In the genomic region with DNA sequence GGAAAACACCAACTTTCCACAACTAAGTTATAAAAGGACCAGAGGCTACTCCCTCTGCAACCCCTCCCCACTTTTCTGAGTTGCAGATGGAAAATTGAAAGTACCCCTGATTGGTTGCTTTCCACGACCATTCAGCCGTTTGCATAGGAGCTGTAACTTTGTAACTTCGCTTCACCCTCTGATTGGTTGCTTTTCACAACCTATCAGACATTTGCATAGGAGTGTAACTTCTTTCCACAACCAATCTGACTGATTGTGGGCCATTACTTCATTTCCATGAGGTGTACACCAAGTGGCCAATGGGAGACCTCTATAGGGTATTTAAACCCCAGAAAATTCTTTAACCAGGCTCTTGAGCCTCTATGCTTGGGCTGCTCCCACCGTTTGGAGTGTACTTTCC, we compare ENCODE assay signal across 16 cellular contexts.
DNase-seq lines count a peak whose midpoint lies in the region; ATAC-seq and TF ChIP-seq lines count a peak whose summit lies in the region.
"Had no signal": no experiment of that assay in that cellular context is flagged by ENCODE, and none has a peak within 500 bp of the region (broad histone marks: within the 10 kb centered on the region; RNA-seq: fewer than 3 reads in every experiment).

No MANE protein-coding gene starts in this region.

- peak in 1 of 2 donors; percentile 12 for ATAC-seq in activated T-cell treated with anti-CD3 and anti-CD28 coated beads, Interleukin-2, amount 50 U/mL, for 72 hours (replicated peaks in 1 of 2)
- ATAC-seq in stimulated activated memory B cell treated with anti-CD40 and anti-IgM and Interleukin-4, amounts not matched to agents 10 μg/mL and 1 μg/mL and 100 μg/mL, for 72 hours, result no peak
- no peak for ATAC-seq in HG02973 (IDR thresholded peaks at IDR 0.05; ENCODE audit: unreplicated experiment)

- peaks cover 2 to 3% of the 10 kb centered on the region in 2 donors for H3K36me3 Mint-ChIP-seq in activated T-cell treated with anti-CD3 and anti-CD28 coated beads, Interleukin-2, amount 50 U/mL, for 72 hours (ENCODE audit: insufficient read depth in 2 of 2)
- no peaks in the 10 kb centered on the region for H3K36me3 Mint-ChIP-seq in T-helper 2 cell treated with Interferon-gamma antibody and Interleukin-4, amounts not matched to agents 5 μg/mL and 100 μg/mL, for 36 hours (ENCODE audit: low read depth)
- no peaks in the 10 kb centered on the region for H3K36me3 Mint-ChIP-seq in stimulated activated memory B cell treated with anti-CD40 and anti-IgM and Interleukin-4, amounts not matched to agents 10 μg/mL and 1 μg/mL and 100 μg/mL, for 72 hours
- H3K36me3 Mint-ChIP-seq: brain had no signal

- no peaks in the 10 kb centered on the region for H3K9me3 ChIP-seq in effector memory CD4-positive, alpha-beta T cell (ENCODE audit: control insufficient read depth, low read length)
- no peaks in the 10 kb centered on the region for H3K9me3 ChIP-seq in BE2C
- H3K9me3 ChIP-seq: upper lobe of right lung had no signal

- peak overlapping the region; percentile 86 for H3K27ac ChIP-seq in effector memory CD4-positive, alpha-beta T cell (ENCODE audit: insufficient read depth, low read length, poor library complexity, severe bottlenecking)

- H3K4me3 ChIP-seq in effector memory CD4-positive, alpha-beta T cell (ENCODE audit: insufficient read depth, low read depth, low read length, poor library complexity, severe bottlenecking), result peak overlapping the region; percentile 45
- H3K4me3 ChIP-seq in BE2C (ENCODE audit: low read depth, low read length), result no peak overlapping the region

- TF ChIP-seq CTCF in BE2C (IDR thresholded peaks at IDR 0.05; ENCODE audit: low read depth, low read length), result no peak

- no peaks in the 10 kb centered on the region for H3K36me3 ChIP-seq in effector memory CD4-positive, alpha-beta T cell (ENCODE audit: control insufficient read depth, insufficient read depth, low read length)
- H3K36me3 ChIP-seq in BE2C, result no peaks in the 10 kb centered on the region
- H3K36me3 ChIP-seq: upper lobe of right lung had no signal

- DNase-seq in activated T-cell treated with anti-CD3 and anti-CD28 coated beads, Interleukin-2, amount 50 U/mL, for 72 hours, result no peak
- DNase-seq in activated T-cell treated with anti-CD3 and anti-CD28 coated beads, Interleukin-2, amount 50 U/mL, for 48 hours, result no peak
- no peak for DNase-seq in T-helper 2 cell treated with Interferon-gamma antibody and Interleukin-4, amounts not matched to agents 5 μg/mL and 100 μg/mL, for 36 hours (ENCODE audit: low spot score)
- no peak for DNase-seq in effector memory CD4-positive, alpha-beta T cell
- DNase-seq in BE2C (no peak), AG08395 (ENCODE audit: low spot score) (no peak)
- DNase-seq: ACHN; activated naive CD4-positive, alpha-beta T cell treated with anti-CD3 and anti-CD28 coated beads, Interleukin-2, amount 50 U/mL, for 16 hours; COR-L47; foreskin fibroblast; kidney glomerular epithelial cell; NCI-H345; upper lobe of right lung had no signal

- H3K27me3 ChIP-seq in effector memory CD4-positive, alpha-beta T cell (replicated peaks; ENCODE audit: control insufficient read depth, insufficient read depth, low read length, poor library complexity, severe bottlenecking), result no peaks in the 10 kb centered on the region
- no peaks in the 10 kb centered on the region for H3K27me3 ChIP-seq in BE2C
- H3K27me3 ChIP-seq: upper lobe of right lung had no signal

- no peaks in the 10 kb centered on the region for H3K9me3 Mint-ChIP-seq in activated T-cell treated with anti-CD3 and anti-CD28 coated beads, Interleukin-2, amount 50 U/mL, for 72 hours
- no peaks in the 10 kb centered on the region for H3K9me3 Mint-ChIP-seq in T-helper 2 cell treated with Interferon-gamma antibody and Interleukin-4, amounts not matched to agents 5 μg/mL and 100 μg/mL, for 36 hours
- no peaks in the 10 kb centered on the region for H3K9me3 Mint-ChIP-seq in stimulated activated memory B cell treated with anti-CD40 and anti-IgM and Interleukin-4, amounts not matched to agents 10 μg/mL and 1 μg/mL and 100 μg/mL, for 72 hours

- peak overlapping the region; percentile 95 for H3K27ac Mint-ChIP-seq in activated T-cell treated with anti-CD3 and anti-CD28 coated beads, Interleukin-2, amount 50 U/mL, for 72 hours
- H3K27ac Mint-ChIP-seq in T-helper 2 cell treated with Interferon-gamma antibody and Interleukin-4, amounts not matched to agents 5 μg/mL and 100 μg/mL, for 36 hours, result peak overlapping the region; percentile 91
- H3K27ac Mint-ChIP-seq in stimulated activated memory B cell treated with anti-CD40 and anti-IgM and Interleukin-4, amounts not matched to agents 10 μg/mL and 1 μg/mL and 100 μg/mL, for 72 hours, result peak overlapping the region; percentile 100
- H3K27ac Mint-ChIP-seq: brain had no signal

- H3K4me1 ChIP-seq in effector memory CD4-positive, alpha-beta T cell (ENCODE audit: control insufficient read depth, insufficient read depth, low read length, poor library complexity, severe bottlenecking), result peaks cover 23% of the 10 kb centered on the region
- no peaks in the 10 kb centered on the region for H3K4me1 ChIP-seq in BE2C

- H3K4me3 Mint-ChIP-seq in activated T-cell treated with anti-CD3 and anti-CD28 coated beads, Interleukin-2, amount 50 U/mL, for 72 hours, result peak overlapping the region; percentile 77 to 89
- peak overlapping the region; percentile 78 for H3K4me3 Mint-ChIP-seq in T-helper 2 cell treated with Interferon-gamma antibody and Interleukin-4, amounts not matched to agents 5 μg/mL and 100 μg/mL, for 36 hours
- H3K4me3 Mint-ChIP-seq in stimulated activated memory B cell treated with anti-CD40 and anti-IgM and Interleukin-4, amounts not matched to agents 10 μg/mL and 1 μg/mL and 100 μg/mL, for 72 hours, result no peak overlapping the region
- H3K4me3 Mint-ChIP-seq: brain had no signal

- peaks cover 25% of the 10 kb centered on the region for H3K4me1 Mint-ChIP-seq in activated T-cell treated with anti-CD3 and anti-CD28 coated beads, Interleukin-2, amount 50 U/mL, for 72 hours (ENCODE audit: low read depth)
- H3K4me1 Mint-ChIP-seq in T-helper 2 cell treated with Interferon-gamma antibody and Interleukin-4, amounts not matched to agents 5 μg/mL and 100 μg/mL, for 36 hours (ENCODE audit: low read depth), result peaks cover 20% of the 10 kb centered on the region
- H3K4me1 Mint-ChIP-seq in stimulated activated memory B cell treated with anti-CD40 and anti-IgM and Interleukin-4, amounts not matched to agents 10 μg/mL and 1 μg/mL and 100 μg/mL, for 72 hours, result peaks cover 40% of the 10 kb centered on the region

- H3K27me3 Mint-ChIP-seq in activated T-cell treated with anti-CD3 and anti-CD28 coated beads, Interleukin-2, amount 50 U/mL, for 72 hours (ENCODE audit: low read depth), result no peaks in the 10 kb centered on the region
- H3K27me3 Mint-ChIP-seq in T-helper 2 cell treated with Interferon-gamma antibody and Interleukin-4, amounts not matched to agents 5 μg/mL and 100 μg/mL, for 36 hours (ENCODE audit: low read depth), result no peaks in the 10 kb centered on the region
- H3K27me3 Mint-ChIP-seq in stimulated activated memory B cell treated with anti-CD40 and anti-IgM and Interleukin-4, amounts not matched to agents 10 μg/mL and 1 μg/mL and 100 μg/mL, for 72 hours, result no peaks in the 10 kb centered on the region
